ENCODE assay signal across 8 cellular contexts in genomic region chr17:74842599-74843351, GRCh38. TPM values are rescaled to one million over a fixed set of nuclear protein-coding genes. Genes with fewer than 3 reads are reported as not detected.
DNase-seq lines count a peak whose midpoint lies in the region; ATAC-seq, FAIRE-seq and TF ChIP-seq lines count a peak whose summit lies in the region.

No MANE protein-coding gene starts in this region.

- peak overlapping the region; percentile 19 for H2AFZ ChIP-seq in keratinocyte (ENCODE audit: control insufficient read depth, low read length)

- no peak for DNase-seq in activated naive CD8-positive, alpha-beta T cell treated with anti-CD3 and anti-CD28 coated beads, Interleukin-2, amount 50 U/mL, for 24 hours
- DNase-seq in activated naive CD8-positive, alpha-beta T cell treated with anti-CD3 and anti-CD28 coated beads for 36 hours, result no peak
- DNase-seq in NCI-H510A treated with DMSO at 0.1 percent for 48 hours (lab: John Stamatoyannopoulos, UW) (peak; percentile 86), choroid plexus epithelial cell (ENCODE audit: low read depth) (peak; percentile 66), keratinocyte (ENCODE audit: low read depth, low spot score) (no peak), epidermal melanocyte (ENCODE audit: insufficient read length, low spot score) (no peak), NCI-H128 (lab: John Stamatoyannopoulos, UW; ENCODE audit: unreplicated experiment) (no peak)
- peak; percentile 53 for DNase-seq in stimulated activated CD8-positive, alpha-beta memory T cell treated with anti-CD3 and anti-CD28 coated beads, Interleukin-4, amount 100 ng/mL, for 48 hours

- no peak overlapping the region for H3K27ac ChIP-seq in keratinocyte (ENCODE audit: control insufficient read depth, insufficient read depth, low read length)

- H3K79me2 ChIP-seq in keratinocyte (ENCODE audit: control insufficient read depth, insufficient read depth, low read length), result no peaks in the 10 kb centered on the region

- no peaks in the 10 kb centered on the region for H3K9me1 ChIP-seq in keratinocyte (ENCODE audit: control insufficient read depth, extremely low read depth, insufficient read depth, low read length)

- no peaks in the 10 kb centered on the region for H3K36me3 Mint-ChIP-seq in activated naive CD8-positive, alpha-beta T cell treated with anti-CD3 and anti-CD28 coated beads, Interleukin-2, amount 50 U/mL, for 24 hours (ENCODE audit: low read depth)
- no peaks in the 10 kb centered on the region for H3K36me3 Mint-ChIP-seq in activated naive CD8-positive, alpha-beta T cell treated with anti-CD3 and anti-CD28 coated beads for 36 hours

- peak; percentile 42 for TF ChIP-seq CTCF in choroid plexus epithelial cell (conservative IDR thresholded peaks at IDR 0.05; ENCODE audit: low read depth, low read length)
- peak in 2 of 3 experiments; percentile 64 to 68 for TF ChIP-seq CTCF in keratinocyte (optimal IDR thresholded peaks at IDR 0.05 in 1 of 3, IDR thresholded peaks at IDR 0.05 in 1 of 3, conservative IDR thresholded peaks at IDR 0.05 in 1 of 3; ENCODE audit: extremely low read depth in 1 of 3, insufficient read depth in 2 of 3, low read length in 3 of 3)

- H3K4me1 Mint-ChIP-seq in activated naive CD8-positive, alpha-beta T cell treated with anti-CD3 and anti-CD28 coated beads, Interleukin-2, amount 50 U/mL, for 24 hours, result peaks cover 19% of the 10 kb centered on the region
- peaks cover 15% of the 10 kb centered on the region for H3K4me1 Mint-ChIP-seq in activated naive CD8-positive, alpha-beta T cell treated with anti-CD3 and anti-CD28 coated beads for 36 hours

- no peak overlapping the region for H3K27ac Mint-ChIP-seq in activated naive CD8-positive, alpha-beta T cell treated with anti-CD3 and anti-CD28 coated beads, Interleukin-2, amount 50 U/mL, for 24 hours
- H3K27ac Mint-ChIP-seq in activated naive CD8-positive, alpha-beta T cell treated with anti-CD3 and anti-CD28 coated beads for 36 hours, result no peak overlapping the region

- no peak overlapping the region for H3K9ac ChIP-seq in keratinocyte (ENCODE audit: control insufficient read depth, extremely low read depth, insufficient read depth, low read length)

- peaks cover 30% of the 10 kb centered on the region for H3K27me3 ChIP-seq in keratinocyte (ENCODE audit: control insufficient read depth, extremely low read depth, insufficient read depth, low read length)

- peaks cover 7% of the 10 kb centered on the region for H3K4me1 ChIP-seq in keratinocyte (ENCODE audit: control insufficient read depth, extremely low read depth, insufficient read depth, low read length)

- dilution Hi-C loops in keratinocyte (cut with MboI; ENCODE audit: extremely low pct_ligation_motif_present, low sequenced_read_pairs), result no loop called here

- H3K9me3 Mint-ChIP-seq in activated naive CD8-positive, alpha-beta T cell treated with anti-CD3 and anti-CD28 coated beads, Interleukin-2, amount 50 U/mL, for 24 hours, result no peaks in the 10 kb centered on the region
- H3K9me3 Mint-ChIP-seq in activated naive CD8-positive, alpha-beta T cell treated with anti-CD3 and anti-CD28 coated beads for 36 hours, result no peaks in the 10 kb centered on the region

- H3K4me3 Mint-ChIP-seq in activated naive CD8-positive, alpha-beta T cell treated with anti-CD3 and anti-CD28 coated beads, Interleukin-2, amount 50 U/mL, for 24 hours, result no peak overlapping the region
- no peak overlapping the region for H3K4me3 Mint-ChIP-seq in activated naive CD8-positive, alpha-beta T cell treated with anti-CD3 and anti-CD28 coated beads for 36 hours

- H3K36me3 ChIP-seq in keratinocyte (ENCODE audit: control insufficient read depth in 2 of 2, extremely low read depth in 1 of 2, insufficient read depth in 2 of 2, low read length in 2 of 2), result no peaks in the 10 kb centered on the region

- H4K20me1 ChIP-seq in keratinocyte (ENCODE audit: control insufficient read depth, extremely low read depth, insufficient read depth, low read length), result no peaks in the 10 kb centered on the region

- peak; percentile 41 for ATAC-seq in activated naive CD8-positive, alpha-beta T cell treated with anti-CD3 and anti-CD28 coated beads, Interleukin-2, amount 50 U/mL, for 24 hours

- H3K9me3 ChIP-seq in keratinocyte (ENCODE audit: control insufficient read depth, low read depth, low read length), result no peaks in the 10 kb centered on the region

- H3K4me3 ChIP-seq in choroid plexus epithelial cell (ENCODE audit: low read depth, low read length) (peak overlapping the region; percentile 39), keratinocyte (ENCODE audit: control insufficient read depth in 2 of 3, extremely low read depth in 1 of 3, insufficient read depth in 2 of 3, low read depth in 1 of 3, low read length in 3 of 3) (peak overlapping the region in 2 of 3 experiments; percentile 18 to 20)

- peak overlapping the region; percentile 66 for H3K4me2 ChIP-seq in keratinocyte (ENCODE audit: control insufficient read depth, extremely low read depth, insufficient read depth, low read depth, low read length)

- H3K27me3 Mint-ChIP-seq in activated naive CD8-positive, alpha-beta T cell treated with anti-CD3 and anti-CD28 coated beads, Interleukin-2, amount 50 U/mL, for 24 hours, result peaks cover 24% of the 10 kb centered on the region
- peaks cover 22% of the 10 kb centered on the region for H3K27me3 Mint-ChIP-seq in activated naive CD8-positive, alpha-beta T cell treated with anti-CD3 and anti-CD28 coated beads for 36 hours

- FAIRE-seq in keratinocyte (lab: Jason Lieb, UNC), result no peak

RNA-seq across cellular contexts. Expression of gene GRIN2C, which starts 16.9 kb away (rescaled TPM):
- not detected for total RNA-seq in activated naive CD8-positive, alpha-beta T cell treated with anti-CD3 and anti-CD28 coated beads for 36 hours
- polyA plus RNA-seq in keratinocyte, result not detected in 3 replicates
- not detected for polyA plus RNA-seq in keratinocyte (2011; ENCODE audit: low read depth)
- not detected in 2 replicates for polyA plus RNA-seq in keratinocyte (2011; cell fraction: cytosol; rRNA removed)
- 0.01 and 0.20 TPM in 2 replicates for polyA plus RNA-seq in keratinocyte (2011; cell fraction: nucleus; rRNA removed)
- 0.06 and 0.10 TPM in 2 replicates for polyA plus RNA-seq in keratinocyte (2012; ENCODE audit: low replicate concordance)
- polyA minus RNA-seq in keratinocyte, result not detected in 3 replicates
- polyA minus RNA-seq in keratinocyte (2011; cell fraction: cytosol; rRNA and poly(A)+ RNA removed), result not detected
- polyA minus RNA-seq in keratinocyte (2011; cell fraction: nucleus; rRNA and poly(A)+ RNA removed), result not detected in 2 replicates

RNA-seq across cellular contexts. Expression of gene FDXR, which starts 30.0 kb away (rescaled TPM):
- total RNA-seq in activated naive CD8-positive, alpha-beta T cell treated with anti-CD3 and anti-CD28 coated beads for 36 hours, result 10 to 100 TPM; 13.3 to 14.6 TPM
- polyA plus RNA-seq in keratinocyte, result 9.3 to 18.8 TPM (median 12.0 TPM) in 3 replicates
- polyA plus RNA-seq in keratinocyte (2011; ENCODE audit: low read depth), result 17.6 TPM
- 3.8 and 13.2 TPM in 2 replicates for polyA plus RNA-seq in keratinocyte (2011; cell fraction: cytosol; rRNA removed)
- polyA plus RNA-seq in keratinocyte (2011; cell fraction: nucleus; rRNA removed), result 12.1 and 12.4 TPM in 2 replicates
- polyA plus RNA-seq in keratinocyte (2012; ENCODE audit: low replicate concordance), result 15.4 and 16.0 TPM in 2 replicates
- polyA minus RNA-seq in keratinocyte, result 4.9 to 11.0 TPM (median 5.5 TPM) in 3 replicates
- polyA minus RNA-seq in keratinocyte (2011; cell fraction: cytosol; rRNA and poly(A)+ RNA removed), result 23.6 TPM
- polyA minus RNA-seq in keratinocyte (2011; cell fraction: nucleus; rRNA and poly(A)+ RNA removed), result 9.8 and 10.6 TPM in 2 replicates

RNA-seq across cellular contexts. Expression of gene FADS6, which starts 50.7 kb away (rescaled TPM):
- total RNA-seq in activated naive CD8-positive, alpha-beta T cell treated with anti-CD3 and anti-CD28 coated beads for 36 hours, result not detected
- polyA plus RNA-seq in keratinocyte, result 0.07 to 0.57 TPM in 2 of 3 replicates, not detected in the other
- 0.30 TPM for polyA plus RNA-seq in keratinocyte (2011; ENCODE audit: low read depth)
- polyA plus RNA-seq in keratinocyte (2011; cell fraction: cytosol; rRNA removed), result not detected in 2 replicates
- polyA plus RNA-seq in keratinocyte (2011; cell fraction: nucleus; rRNA removed), result 0.29 TPM in 1 of 2 replicates, not detected in the other
- 0.97 TPM in 1 of 2 replicates, not detected in the other for polyA plus RNA-seq in keratinocyte (2012; ENCODE audit: low replicate concordance)
- polyA minus RNA-seq in keratinocyte, result 0.29 to 0.43 TPM in 2 of 3 replicates, not detected in the other
- polyA minus RNA-seq in keratinocyte (2011; cell fraction: cytosol; rRNA and poly(A)+ RNA removed), result not detected
- 0.32 TPM in 1 of 2 replicates, not detected in the other for polyA minus RNA-seq in keratinocyte (2011; cell fraction: nucleus; rRNA and poly(A)+ RNA removed)

Comparison
In these comparisons a context has a peak if more than half of its experiments do, and no peak if none do; other contexts are left out.
1. DNase-seq: peak in NCI-H510A treated with DMSO at 0.1 percent for 48 hours (single experiment), choroid plexus epithelial cell (single experiment) and stimulated activated CD8-positive, alpha-beta memory T cell treated with anti-CD3 and anti-CD28 coated beads, Interleukin-4, amount 100 ng/mL, for 48 hours (single experiment); none in activated naive CD8-positive, alpha-beta T cell treated with anti-CD3 and anti-CD28 coated beads, Interleukin-2, amount 50 U/mL, for 24 hours (single experiment), activated naive CD8-positive, alpha-beta T cell treated with anti-CD3 and anti-CD28 coated beads for 36 hours (single experiment), keratinocyte (single experiment), epidermal melanocyte (single experiment) and NCI-H128 (single experiment).